Comparison of ENCODE assay signal across 1 cellular context in genomic region chr17:78883090-78883532, GRCh38.
TF ChIP-seq lines count a peak whose summit lies in the region.

No MANE protein-coding gene starts in this region.

TF ChIP-seq in HepG2, 621 proteins besides CTCF, POLR2A, EP300 and RAD21 (continued from another document):
- no peak for TF ChIP-seq PLRG1 (conservative IDR thresholded peaks at IDR 0.05)
- TF ChIP-seq ZNF776 (CRISPR knock-in tag; IDR thresholded peaks at IDR 0.05): 0 out of 2 replicates have a peak, but pooled peaks have one; percentile 15
- TF ChIP-seq RXRA (CRISPR knock-in tag; IDR thresholded peaks at IDR 0.05): peak; percentile 57; the same call in 1 of the 2 replicates
- TF ChIP-seq THYN1 (CRISPR knock-in tag; IDR thresholded peaks at IDR 0.05; ENCODE audit: borderline replicate concordance, low read depth): no peak
- no peak for TF ChIP-seq ATF7-NPFF (CRISPR knock-in tag; IDR thresholded peaks at IDR 0.05; ENCODE audit: low read depth)
- TF ChIP-seq IKZF5 (CRISPR knock-in tag; IDR thresholded peaks at IDR 0.05): peak; percentile 46
- TF ChIP-seq ZNF235 (CRISPR knock-in tag; IDR thresholded peaks at IDR 0.05; ENCODE audit: borderline replicate concordance): no peak
- no peak for TF ChIP-seq FOXP1 (IDR thresholded peaks at IDR 0.05)
- TF ChIP-seq FOXP1 (CRISPR knock-in tag; IDR thresholded peaks at IDR 0.05): 0 out of 2 replicates have a peak, but pooled peaks have one; percentile 7
- TF ChIP-seq KDM6A (CRISPR knock-in tag; IDR thresholded peaks at IDR 0.05; ENCODE audit: low read depth): no peak; the same call in 1 of the 2 replicates
- no peak for TF ChIP-seq ZNF326 (CRISPR knock-in tag; IDR thresholded peaks at IDR 0.05; ENCODE audit: borderline replicate concordance)
- TF ChIP-seq JUND (CRISPR knock-in tag; IDR thresholded peaks at IDR 0.05): 0 out of 2 replicates have a peak, but pooled peaks have one; percentile 22
- TF ChIP-seq MYNN (CRISPR knock-in tag; IDR thresholded peaks at IDR 0.05; ENCODE audit: low read depth): no peak
- peak; percentile 61; the same call in 1 of the 2 replicates for TF ChIP-seq ZNF878 (CRISPR knock-in tag; IDR thresholded peaks at IDR 0.05)
- no peak for TF ChIP-seq KDM4B (CRISPR knock-in tag; IDR thresholded peaks at IDR 0.05)
- TF ChIP-seq ZNF687 (CRISPR knock-in tag; IDR thresholded peaks at IDR 0.05): peak; percentile 78
- TF ChIP-seq SALL1 (CRISPR knock-in tag; IDR thresholded peaks at IDR 0.05): peak; percentile 60
- TF ChIP-seq ZNF264 (CRISPR knock-in tag; IDR thresholded peaks at IDR 0.05): 0 out of 2 replicates have a peak, but pooled peaks have one; percentile 29
- no peak for TF ChIP-seq ZNF234 (CRISPR knock-in tag; conservative IDR thresholded peaks at IDR 0.05)
- no peak for TF ChIP-seq FIP1L1 (IDR thresholded peaks at IDR 0.05; ENCODE audit: borderline replicate concordance, insufficient read depth, low read depth, low read length)
- TF ChIP-seq KLF15 (CRISPR knock-in tag; IDR thresholded peaks at IDR 0.05; ENCODE audit: borderline replicate concordance): peak; percentile 32; the same call in 1 of the 2 replicates
- no peak for TF ChIP-seq ZNF558 (CRISPR knock-in tag; IDR thresholded peaks at IDR 0.05; ENCODE audit: borderline replicate concordance)
- no peak for TF ChIP-seq AGO1 (IDR thresholded peaks at IDR 0.05; ENCODE audit: low read depth, low read length, poor library complexity, severe bottlenecking)
- TF ChIP-seq HNF4G (IDR thresholded peaks at IDR 0.05; ENCODE audit: borderline replicate concordance, low read depth, low read length): 0 out of 2 replicates have a peak, but pooled peaks have one; percentile 14
- TF ChIP-seq HNF4G (CRISPR knock-in tag; IDR thresholded peaks at IDR 0.05; ENCODE audit: borderline replicate concordance, low read depth): no peak
- TF ChIP-seq ZFY (CRISPR knock-in tag; IDR thresholded peaks at IDR 0.05): peak; percentile 36
